22 cellular contexts compared by ENCODE assay signal in genomic region chr5:132850066-132850465, GRCh38. TPM values are rescaled to one million over a fixed set of nuclear protein-coding genes. Genes with fewer than 3 reads are reported as not detected.
DNase-seq lines count a peak whose midpoint lies in the region; ATAC-seq, FAIRE-seq and TF ChIP-seq lines count a peak whose summit lies in the region.
"Had no signal": no experiment of that assay in that cellular context is flagged by ENCODE, and none has a peak within 500 bp of the region (broad histone marks: within the 10 kb centered on the region; RNA-seq: fewer than 3 reads in every experiment).

No MANE protein-coding gene starts in this region.

- no peaks in the 10 kb centered on the region for H3K9me1 ChIP-seq in K562 (ENCODE audit: control insufficient read depth, insufficient read depth, low read length)

- no peak overlapping the region for H3K9ac ChIP-seq in K562 (ENCODE audit: insufficient read depth in 1 of 2, low read depth in 2 of 2, low read length in 2 of 2)

- TF ChIP-seq CTCF in K562 (IDR thresholded peaks at IDR 0.05 in 2 of 3, conservative IDR thresholded peaks at IDR 0.05 in 1 of 3; ENCODE audit: insufficient read depth in 2 of 3, low read depth in 1 of 3, low read length in 3 of 3): no peak
- TF ChIP-seq CTCF in ascending aorta (IDR thresholded peaks at IDR 0.05): no peak

- no peaks in the 10 kb centered on the region for H3K79me2 ChIP-seq in K562 (ENCODE audit: control insufficient read depth, insufficient read depth, low read length)

- POLR2A ChIA-PET in K562 (lab: Yijun Ruan, JAX): interaction anchor here (0.7 to 3.1 kb wide), 7 partner anchors 8 to 475 kb away, joined by 3 to 25 read pairs (median 7); partner anchors contain the start of genes GDF9 and UQCRQ

- H3K27me3 ChIP-seq in K562 (ENCODE audit: control insufficient read depth in 2 of 2, insufficient read depth in 2 of 2, low read length in 2 of 2) (no peaks in the 10 kb centered on the region), ascending aorta (no peaks in the 10 kb centered on the region)
- H3K27me3 ChIP-seq: BE2C, heart left ventricle, stomach, tibial nerve had no signal

- H3K4me1 ChIP-seq in K562 (replicated peaks in 1 of 2; ENCODE audit: control insufficient read depth in 2 of 2, insufficient read depth in 2 of 2, low read length in 2 of 2) (peaks cover 0 to 14% of the 10 kb centered on the region in 2 experiments; a peak in 3 of 5 replicates), ascending aorta (no peaks in the 10 kb centered on the region)
- H3K4me1 ChIP-seq: BE2C, tibial nerve had no signal

- DNase-seq in HT1080 (ENCODE audit: low read depth) (peak; percentile 57), K562 (ENCODE audit: extremely low read depth in 1 of 4, low spot score in 3 of 4) (no peak), kidney tubule cell (ENCODE audit: low spot score) (peak; percentile 45), ascending aorta (ENCODE audit: low spot score in 2 of 2) (no peak), DMS153 (lab: John Stamatoyannopoulos, UW) (no peak)
- DNase-seq in activated CD4-positive, alpha-beta T cell treated with anti-CD3 and anti-CD28 coated beads, Interleukin-2, amount 50 U/mL, for 48 hours: no peak
- DNase-seq in activated effector memory CD4-positive, alpha-beta T cell treated with Interleukin-2 at 50 U/mL for 16 hours: no peak
- DNase-seq: activated CD4-positive, alpha-beta memory T cell treated with anti-CD3 and anti-CD28 coated beads, Interleukin-2, amount 10 ng/mL, durations not matched to agents 7 days and 5 days; activated effector memory CD4-positive, alpha-beta T cell treated with anti-CD3 and anti-CD28 coated beads, Interleukin-2, amount 50 U/mL, for 16 hours; BE2C; DMS79 treated with DMSO at 0.1 percent for 48 hours; heart left ventricle; mucosa of descending colon; NCI-H1436 treated with DMSO at 0.1 percent for 48 hours; NCI-H2171 treated with DMSO at 0.1 percent for 48 hours; NCI-H526 treated with DMSO at 0.1 percent for 48 hours; stomach had no signal

- H3K4me2 ChIP-seq in K562 (ENCODE audit: insufficient read depth, low read length): no peak overlapping the region; the same call in 1 of the 2 replicates

- CTCF ChIA-PET in K562 (lab: Yijun Ruan, JAX; ENCODE audit: low intra/inter-chr PET ratio): no interaction called here

- no peak for TF ChIP-seq RAD21 in K562 (CRISPR knock-in tag; conservative IDR thresholded peaks at IDR 0.05 in 1 of 2, IDR thresholded peaks at IDR 0.05 in 1 of 2)

- intact Hi-C loops in K562 (cut with micrococcal nuclease) (no loop called here), ascending aorta (cut with DNase I) (no loop called here)

- H4K20me1 ChIP-seq in K562 (replicated peaks; ENCODE audit: control insufficient read depth, insufficient read depth, low read length): no peaks in the 10 kb centered on the region

- H3K36me3 ChIP-seq in K562 (ENCODE audit: control insufficient read depth, insufficient read depth, low read length) (no peaks in the 10 kb centered on the region), ascending aorta (no peaks in the 10 kb centered on the region)
- H3K36me3 ChIP-seq: BE2C, heart left ventricle, stomach, tibial nerve had no signal

- 32% methylated on average over 2 of the region's 2 CpGs for WGBS in K562 (ENCODE audit: insufficient coverage, low coverage, missing lambda C conversion rate)

- peak; percentile 17 for ATAC-seq in K562
- ATAC-seq: heart left ventricle, mucosa of descending colon, WTC11 had no signal

- H3K4me3 ChIP-seq in K562: no peak overlapping the region
- no peak overlapping the region for H3K4me3 ChIP-seq in ascending aorta
- H3K4me3 ChIP-seq: coronary artery, heart left ventricle, mucosa of descending colon, stomach, tibial nerve had no signal

- H3K9me3 ChIP-seq in K562 (replicated peaks; ENCODE audit: control insufficient read depth, insufficient read depth, low read depth, low read length) (no peaks in the 10 kb centered on the region), ascending aorta (no peaks in the 10 kb centered on the region)
- H3K9me3 ChIP-seq: BE2C, heart left ventricle, mucosa of descending colon, stomach, tibial nerve had no signal

- BruUV-seq in K562 (replicated peaks; lab: Mats Ljungman, UMichigan): no TSS peak

- peak overlapping the region; percentile 75 for H2AFZ ChIP-seq in K562 (ENCODE audit: low read depth, low read length)

- in situ Hi-C loops in K562 (cut with MboI): no loop called here

- TF ChIP-seq EP300 in K562 (IDR thresholded peaks at IDR 0.05; ENCODE audit: low read length): no peak

- no peak for FAIRE-seq in K562 (lab: Jason Lieb, UNC)

- no peak for TF ChIP-seq POLR2A in K562 (conservative IDR thresholded peaks at IDR 0.05)

- H3K27ac ChIP-seq in K562 (ENCODE audit: extremely low read depth, low read depth, low read length) (no peak overlapping the region), ascending aorta (no peak overlapping the region)
- H3K27ac ChIP-seq: coronary artery, heart left ventricle, tibial nerve had no signal

RNA-seq across cellular contexts. Expression of gene GDF9, which starts 16.2 kb away (rescaled TPM):
- 0.21 TPM in 1 of 2 replicates, not detected in the other for total RNA-seq in HT1080 (2014; rRNA removed; shearing (Covaris generic))
- polyA plus RNA-seq in HT1080 (2015; cell fraction: cytosol; rRNA removed): 0.29 and 0.34 TPM in 2 replicates
- 0.67 and 0.91 TPM in 2 replicates for polyA plus RNA-seq in HT1080 (2015; cell fraction: nucleus; rRNA removed)
- 0.25 and 1.1 TPM in 2 replicates for total RNA-seq in K562 (2011; cell fraction: chromatin; rRNA removed; ENCODE audit: low replicate concordance)
- total RNA-seq in K562 (2011; cell fraction: nucleolus; rRNA removed): 0.17 and 0.39 TPM in 2 replicates
- total RNA-seq in K562 (2011; cell fraction: nucleoplasm; rRNA removed): 0.44 and 0.69 TPM in 2 replicates
- total RNA-seq in K562 (2014; rRNA removed): 0.12 TPM in 1 of 2 replicates, not detected in the other
- total RNA-seq in K562 (2014; rRNA removed; fragmentation: Illumina TruSeq; extraction: Trizol): 0.13 and 0.18 TPM in 2 replicates
- total RNA-seq in K562 (2015; rRNA removed; fragmentation: Illumina TruSeq; extraction: Trizol): 0.15 and 0.18 TPM in 2 replicates
- 0.20 and 0.22 TPM in 2 replicates for total RNA-seq in K562 (2021)
- 0.70 and 1.1 TPM in 2 replicates for polyA plus RNA-seq in K562 (2011; rRNA removed)
- 0.30 and 0.52 TPM in 2 replicates for polyA plus RNA-seq in K562 (2011; cell fraction: cytosol; rRNA removed)
- 0.68 and 1.2 TPM in 2 replicates for polyA plus RNA-seq in K562 (2011; cell fraction: nucleus; rRNA removed)
- 0.22 and 0.35 TPM in 2 replicates for polyA plus RNA-seq in K562 (2012)
- 0.28 and 0.37 TPM in 2 replicates for polyA plus RNA-seq in K562 (2014; fragmentation: Illumina TruSeq; extraction: Trizol)
- polyA plus RNA-seq in K562 (2014; fragmentation: Nextera tagmentation; extraction: Ambion mirVana): under 1 TPM; 0.10 to 0.15 TPM
- 0.27 and 0.66 TPM in 2 replicates for polyA plus RNA-seq in K562 (2014; rRNA removed)
- polyA minus RNA-seq in K562 (2011; rRNA and poly(A)+ RNA removed): 0.39 and 0.45 TPM in 2 replicates
- not detected in 2 replicates for polyA minus RNA-seq in K562 (2011; cell fraction: cytosol; rRNA and poly(A)+ RNA removed)
- 0.78 TPM in 1 of 2 replicates, not detected in the other for polyA minus RNA-seq in K562 (2011; cell fraction: nucleus; rRNA and poly(A)+ RNA removed)
- total RNA-seq in ascending aorta: not detected

RNA-seq across cellular contexts. Expression of gene UQCRQ, which starts 16.4 kb away (rescaled TPM):
- 201 and 373 TPM in 2 replicates for total RNA-seq in HT1080 (2014; rRNA removed; shearing (Covaris generic))
- 176 and 307 TPM in 2 replicates for polyA plus RNA-seq in HT1080 (2015; cell fraction: cytosol; rRNA removed)
- polyA plus RNA-seq in HT1080 (2015; cell fraction: nucleus; rRNA removed): 75.7 and 109 TPM in 2 replicates
- total RNA-seq in K562 (2011; cell fraction: chromatin; rRNA removed; ENCODE audit: low replicate concordance): 72.2 and 104 TPM in 2 replicates
- 114 and 128 TPM in 2 replicates for total RNA-seq in K562 (2011; cell fraction: nucleolus; rRNA removed)
- 118 and 129 TPM in 2 replicates for total RNA-seq in K562 (2011; cell fraction: nucleoplasm; rRNA removed)
- total RNA-seq in K562 (2014; rRNA removed): 307 and 353 TPM in 2 replicates
- 641 and 716 TPM in 2 replicates for total RNA-seq in K562 (2014; rRNA removed; fragmentation: Illumina TruSeq; extraction: Trizol)
- 334 and 373 TPM in 2 replicates for total RNA-seq in K562 (2015; rRNA removed; fragmentation: Illumina TruSeq; extraction: Trizol)
- total RNA-seq in K562 (2021): 888 and 1,004 TPM in 2 replicates
- polyA plus RNA-seq in K562 (2011; rRNA removed): 813 and 883 TPM in 2 replicates
- 439 and 559 TPM in 2 replicates for polyA plus RNA-seq in K562 (2011; cell fraction: cytosol; rRNA removed)
- polyA plus RNA-seq in K562 (2011; cell fraction: nucleus; rRNA removed): 273 and 303 TPM in 2 replicates
- polyA plus RNA-seq in K562 (2012): 351 and 842 TPM in 2 replicates
- polyA plus RNA-seq in K562 (2014; fragmentation: Illumina TruSeq; extraction: Trizol): 235 and 336 TPM in 2 replicates
- 1,000 to 10,000 TPM; 2,318 to 2,421 TPM for polyA plus RNA-seq in K562 (2014; fragmentation: Nextera tagmentation; extraction: Ambion mirVana)
- polyA plus RNA-seq in K562 (2014; rRNA removed): 883 and 917 TPM in 2 replicates
- polyA minus RNA-seq in K562 (2011; rRNA and poly(A)+ RNA removed): 61.8 and 67.0 TPM in 2 replicates
- 54.0 and 70.0 TPM in 2 replicates for polyA minus RNA-seq in K562 (2011; cell fraction: cytosol; rRNA and poly(A)+ RNA removed)
- 59.4 and 82.3 TPM in 2 replicates for polyA minus RNA-seq in K562 (2011; cell fraction: nucleus; rRNA and poly(A)+ RNA removed)
- 53.6 TPM for total RNA-seq in ascending aorta

RNA-seq across cellular contexts. Expression of gene SHROOM1, which starts 19.6 kb away (rescaled TPM):
- total RNA-seq in HT1080 (2014; rRNA removed; shearing (Covaris generic)): 9.3 and 10.3 TPM in 2 replicates
- polyA plus RNA-seq in HT1080 (2015; cell fraction: cytosol; rRNA removed): 8.5 and 13.4 TPM in 2 replicates
- polyA plus RNA-seq in HT1080 (2015; cell fraction: nucleus; rRNA removed): 25.8 and 30.6 TPM in 2 replicates
- 39.2 and 105 TPM in 2 replicates for total RNA-seq in K562 (2011; cell fraction: chromatin; rRNA removed; ENCODE audit: low replicate concordance)
- total RNA-seq in K562 (2011; cell fraction: nucleolus; rRNA removed): 53.7 and 55.5 TPM in 2 replicates
- 27.4 and 41.9 TPM in 2 replicates for total RNA-seq in K562 (2011; cell fraction: nucleoplasm; rRNA removed)
- total RNA-seq in K562 (2014; rRNA removed) (13.0 and 18.6 TPM in 2 replicates), K562 (2014; rRNA removed; fragmentation: Illumina TruSeq; extraction: Trizol) (5.3 and 6.1 TPM in 2 replicates), K562 (2015; rRNA removed; fragmentation: Illumina TruSeq; extraction: Trizol) (10.9 and 13.3 TPM in 2 replicates), K562 (2021) (25.6 and 26.5 TPM in 2 replicates), ascending aorta (49.4 TPM)
- polyA plus RNA-seq in K562 (2011; rRNA removed) (11.9 and 12.8 TPM in 2 replicates), K562 (2014; fragmentation: Illumina TruSeq; extraction: Trizol) (14.6 and 14.8 TPM in 2 replicates), K562 (2014; fragmentation: Nextera tagmentation; extraction: Ambion mirVana) (under 1 TPM; 0.44 to 0.50 TPM), K562 (2014; rRNA removed) (22.3 and 26.0 TPM in 2 replicates)
- polyA plus RNA-seq in K562 (2011; cell fraction: cytosol; rRNA removed): 18.1 and 28.6 TPM in 2 replicates
- polyA plus RNA-seq in K562 (2011; cell fraction: nucleus; rRNA removed): 28.4 and 60.2 TPM in 2 replicates
- 19.1 and 22.2 TPM in 2 replicates for polyA plus RNA-seq in K562 (2012)
- polyA minus RNA-seq in K562 (2011; rRNA and poly(A)+ RNA removed): 3.8 and 7.6 TPM in 2 replicates
- 6.1 and 7.0 TPM in 2 replicates for polyA minus RNA-seq in K562 (2011; cell fraction: cytosol; rRNA and poly(A)+ RNA removed)
- 11.3 and 12.4 TPM in 2 replicates for polyA minus RNA-seq in K562 (2011; cell fraction: nucleus; rRNA and poly(A)+ RNA removed)

RNA-seq across cellular contexts. Expression of gene LEAP2, which starts 23.4 kb away (rescaled TPM):
- 0.21 and 0.77 TPM in 2 replicates for total RNA-seq in HT1080 (2014; rRNA removed; shearing (Covaris generic))
- 0.09 and 0.21 TPM in 2 replicates for polyA plus RNA-seq in HT1080 (2015; cell fraction: cytosol; rRNA removed)
- polyA plus RNA-seq in HT1080 (2015; cell fraction: nucleus; rRNA removed): 3.6 and 4.2 TPM in 2 replicates
- 15.5 and 22.5 TPM in 2 replicates for total RNA-seq in K562 (2011; cell fraction: chromatin; rRNA removed; ENCODE audit: low replicate concordance)
- 9.0 and 10.5 TPM in 2 replicates for total RNA-seq in K562 (2011; cell fraction: nucleolus; rRNA removed)
- 14.2 and 21.1 TPM in 2 replicates for total RNA-seq in K562 (2011; cell fraction: nucleoplasm; rRNA removed)
- total RNA-seq in K562 (2014; rRNA removed): 1.1 and 2.2 TPM in 2 replicates
- 2.8 TPM in 2 replicates for total RNA-seq in K562 (2014; rRNA removed; fragmentation: Illumina TruSeq; extraction: Trizol)
- 2.9 and 3.1 TPM in 2 replicates for total RNA-seq in K562 (2015; rRNA removed; fragmentation: Illumina TruSeq; extraction: Trizol)
- total RNA-seq in K562 (2021): 1.8 and 2.0 TPM in 2 replicates
- 4.9 and 5.6 TPM in 2 replicates for polyA plus RNA-seq in K562 (2011; rRNA removed)
- polyA plus RNA-seq in K562 (2011; cell fraction: cytosol; rRNA removed): 0.82 and 2.1 TPM in 2 replicates
- polyA plus RNA-seq in K562 (2011; cell fraction: nucleus; rRNA removed): 20.8 and 21.9 TPM in 2 replicates
- polyA plus RNA-seq in K562 (2012): 1.3 and 1.4 TPM in 2 replicates
- 2.0 and 2.5 TPM in 2 replicates for polyA plus RNA-seq in K562 (2014; fragmentation: Illumina TruSeq; extraction: Trizol)
- 1 to 10 TPM; 2.0 to 2.9 TPM for polyA plus RNA-seq in K562 (2014; fragmentation: Nextera tagmentation; extraction: Ambion mirVana)
- 2.3 and 2.4 TPM in 2 replicates for polyA plus RNA-seq in K562 (2014; rRNA removed)
- polyA minus RNA-seq in K562 (2011; rRNA and poly(A)+ RNA removed): 3.3 and 5.2 TPM in 2 replicates
- 0.57 and 1.4 TPM in 2 replicates for polyA minus RNA-seq in K562 (2011; cell fraction: cytosol; rRNA and poly(A)+ RNA removed)
- polyA minus RNA-seq in K562 (2011; cell fraction: nucleus; rRNA and poly(A)+ RNA removed): 3.6 and 5.9 TPM in 2 replicates
- total RNA-seq in ascending aorta: 0.21 TPM

RNA-seq across cellular contexts. Expression of gene SOWAHA, which starts 37.0 kb away (rescaled TPM):
- not detected in 2 replicates for total RNA-seq in HT1080 (2014; rRNA removed; shearing (Covaris generic))
- polyA plus RNA-seq in HT1080 (2015; cell fraction: cytosol; rRNA removed): 0.02 TPM in 2 replicates
- not detected in 2 replicates for polyA plus RNA-seq in HT1080 (2015; cell fraction: nucleus; rRNA removed)
- not detected in 2 replicates for total RNA-seq in K562 (2011; cell fraction: chromatin; rRNA removed; ENCODE audit: low replicate concordance)
- total RNA-seq in K562 (2011; cell fraction: nucleolus; rRNA removed): not detected in 2 replicates
- not detected in 2 replicates for total RNA-seq in K562 (2011; cell fraction: nucleoplasm; rRNA removed)
- not detected in 2 replicates for total RNA-seq in K562 (2014; rRNA removed)
- not detected in 2 replicates for total RNA-seq in K562 (2014; rRNA removed; fragmentation: Illumina TruSeq; extraction: Trizol)
- not detected in 2 replicates for total RNA-seq in K562 (2015; rRNA removed; fragmentation: Illumina TruSeq; extraction: Trizol)
- not detected in 2 replicates for total RNA-seq in K562 (2021)
- not detected in 2 replicates for polyA plus RNA-seq in K562 (2011; rRNA removed)
- polyA plus RNA-seq in K562 (2011; cell fraction: cytosol; rRNA removed): not detected in 2 replicates
- not detected in 2 replicates for polyA plus RNA-seq in K562 (2011; cell fraction: nucleus; rRNA removed)
- 0.03 and 0.06 TPM in 2 replicates for polyA plus RNA-seq in K562 (2012)
- not detected in 2 replicates for polyA plus RNA-seq in K562 (2014; fragmentation: Illumina TruSeq; extraction: Trizol)
- not detected for polyA plus RNA-seq in K562 (2014; fragmentation: Nextera tagmentation; extraction: Ambion mirVana)
- polyA plus RNA-seq in K562 (2014; rRNA removed): not detected in 2 replicates
- polyA minus RNA-seq in K562 (2011; rRNA and poly(A)+ RNA removed): not detected in 2 replicates
- not detected in 2 replicates for polyA minus RNA-seq in K562 (2011; cell fraction: cytosol; rRNA and poly(A)+ RNA removed)
- not detected in 2 replicates for polyA minus RNA-seq in K562 (2011; cell fraction: nucleus; rRNA and poly(A)+ RNA removed)
- not detected for total RNA-seq in ascending aorta
- total RNA-seq: activated CD4-positive, alpha-beta memory T cell treated with anti-CD3 and anti-CD28 coated beads, Interleukin-2, amount 10 ng/mL, durations not matched to agents 7 days and 5 days; neural crest cell; pulmonary artery endothelial cell had no signal

Comparison
In these comparisons a context has a peak if more than half of its experiments do, and no peak if none do; other contexts are left out.
1. DNase-seq: peak in HT1080 (single experiment) and kidney tubule cell (single experiment); none in K562 (0 of 4), ascending aorta (0 of 2), DMS153 (single experiment), activated CD4-positive, alpha-beta T cell treated with anti-CD3 and anti-CD28 coated beads, Interleukin-2, amount 50 U/mL, for 48 hours (0 of 2) and activated effector memory CD4-positive, alpha-beta T cell treated with Interleukin-2 at 50 U/mL for 16 hours (single experiment).